ENCODE assay signal across 1 cellular context in the genomic region with DNA sequence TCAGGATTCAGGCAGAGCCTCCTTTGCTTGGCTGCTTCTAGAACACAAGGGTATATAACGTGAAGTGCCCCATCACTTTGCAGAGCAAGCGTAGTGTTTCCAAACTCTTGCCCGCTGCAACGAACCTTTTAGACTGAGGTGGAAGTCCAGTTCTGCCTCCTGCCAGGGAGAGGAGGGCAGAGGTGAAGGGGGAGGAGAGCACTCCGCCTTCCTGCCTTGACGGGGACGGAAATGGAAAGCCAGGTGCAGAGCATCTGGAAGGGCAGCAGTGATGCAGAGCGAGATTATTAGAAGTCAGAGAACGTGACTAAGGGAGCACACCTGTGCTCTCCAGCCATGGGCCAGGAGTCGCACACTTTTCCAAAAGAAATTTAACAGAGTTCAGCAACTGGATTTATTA.
A peak's percentile ranks its signal among the peaks of the same experiment; 100 is the strongest.
TF ChIP-seq lines count a peak whose summit lies in the region.

No MANE protein-coding gene starts in this region.

TF ChIP-seq in HepG2, 621 proteins besides CTCF, POLR2A, EP300 and RAD21 (continued from another document):
- no peak for TF ChIP-seq ZNF724P (CRISPR knock-in tag; IDR thresholded peaks at IDR 0.05; ENCODE audit: borderline replicate concordance)
- TF ChIP-seq ZKSCAN5 (CRISPR knock-in tag; IDR thresholded peaks at IDR 0.05), result no peak
- peak; percentile 71 for TF ChIP-seq SALL1 (CRISPR knock-in tag; IDR thresholded peaks at IDR 0.05)
- TF ChIP-seq, protein P1, sequence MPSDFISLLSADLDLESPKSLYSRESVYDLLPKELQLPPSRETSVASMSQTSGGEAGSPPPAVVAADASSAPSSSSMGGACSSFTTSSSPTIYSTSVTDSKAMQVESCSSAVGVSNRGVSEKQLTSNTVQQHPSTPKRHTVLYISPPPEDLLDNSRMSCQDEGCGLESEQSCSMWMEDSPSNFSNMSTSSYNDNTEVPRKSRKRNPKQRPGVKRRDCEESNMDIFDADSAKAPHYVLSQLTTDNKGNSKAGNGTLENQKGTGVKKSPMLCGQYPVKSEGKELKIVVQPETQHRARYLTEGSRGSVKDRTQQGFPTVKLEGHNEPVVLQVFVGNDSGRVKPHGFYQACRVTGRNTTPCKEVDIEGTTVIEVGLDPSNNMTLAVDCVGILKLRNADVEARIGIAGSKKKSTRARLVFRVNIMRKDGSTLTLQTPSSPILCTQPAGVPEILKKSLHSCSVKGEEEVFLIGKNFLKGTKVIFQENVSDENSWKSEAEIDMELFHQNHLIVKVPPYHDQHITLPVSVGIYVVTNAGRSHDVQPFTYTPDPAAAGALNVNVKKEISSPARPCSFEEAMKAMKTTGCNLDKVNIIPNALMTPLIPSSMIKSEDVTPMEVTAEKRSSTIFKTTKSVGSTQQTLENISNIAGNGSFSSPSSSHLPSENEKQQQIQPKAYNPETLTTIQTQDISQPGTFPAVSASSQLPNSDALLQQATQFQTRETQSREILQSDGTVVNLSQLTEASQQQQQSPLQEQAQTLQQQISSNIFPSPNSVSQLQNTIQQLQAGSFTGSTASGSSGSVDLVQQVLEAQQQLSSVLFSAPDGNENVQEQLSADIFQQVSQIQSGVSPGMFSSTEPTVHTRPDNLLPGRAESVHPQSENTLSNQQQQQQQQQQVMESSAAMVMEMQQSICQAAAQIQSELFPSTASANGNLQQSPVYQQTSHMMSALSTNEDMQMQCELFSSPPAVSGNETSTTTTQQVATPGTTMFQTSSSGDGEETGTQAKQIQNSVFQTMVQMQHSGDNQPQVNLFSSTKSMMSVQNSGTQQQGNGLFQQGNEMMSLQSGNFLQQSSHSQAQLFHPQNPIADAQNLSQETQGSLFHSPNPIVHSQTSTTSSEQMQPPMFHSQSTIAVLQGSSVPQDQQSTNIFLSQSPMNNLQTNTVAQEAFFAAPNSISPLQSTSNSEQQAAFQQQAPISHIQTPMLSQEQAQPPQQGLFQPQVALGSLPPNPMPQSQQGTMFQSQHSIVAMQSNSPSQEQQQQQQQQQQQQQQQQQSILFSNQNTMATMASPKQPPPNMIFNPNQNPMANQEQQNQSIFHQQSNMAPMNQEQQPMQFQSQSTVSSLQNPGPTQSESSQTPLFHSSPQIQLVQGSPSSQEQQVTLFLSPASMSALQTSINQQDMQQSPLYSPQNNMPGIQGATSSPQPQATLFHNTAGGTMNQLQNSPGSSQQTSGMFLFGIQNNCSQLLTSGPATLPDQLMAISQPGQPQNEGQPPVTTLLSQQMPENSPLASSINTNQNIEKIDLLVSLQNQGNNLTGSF (CRISPR knock-in tag; IDR thresholded peaks at IDR 0.05), result no peak
- peak; percentile 40; the same call in 1 of the 2 replicates for TF ChIP-seq MED1 (CRISPR knock-in tag; IDR thresholded peaks at IDR 0.05)
- peak; percentile 85 for TF ChIP-seq HNF4G (IDR thresholded peaks at IDR 0.05; ENCODE audit: borderline replicate concordance, low read depth, low read length)
- TF ChIP-seq HNF4G (CRISPR knock-in tag; IDR thresholded peaks at IDR 0.05; ENCODE audit: borderline replicate concordance, low read depth), result peak; percentile 61; the same call in 1 of the 2 replicates
- TF ChIP-seq ZFP1 (CRISPR knock-in tag; IDR thresholded peaks at IDR 0.05), result no peak
- 0 out of 2 replicates have a peak, but pooled peaks have one; percentile 30 for TF ChIP-seq ZBTB7B (CRISPR knock-in tag; IDR thresholded peaks at IDR 0.05)
- TF ChIP-seq, protein P2, sequence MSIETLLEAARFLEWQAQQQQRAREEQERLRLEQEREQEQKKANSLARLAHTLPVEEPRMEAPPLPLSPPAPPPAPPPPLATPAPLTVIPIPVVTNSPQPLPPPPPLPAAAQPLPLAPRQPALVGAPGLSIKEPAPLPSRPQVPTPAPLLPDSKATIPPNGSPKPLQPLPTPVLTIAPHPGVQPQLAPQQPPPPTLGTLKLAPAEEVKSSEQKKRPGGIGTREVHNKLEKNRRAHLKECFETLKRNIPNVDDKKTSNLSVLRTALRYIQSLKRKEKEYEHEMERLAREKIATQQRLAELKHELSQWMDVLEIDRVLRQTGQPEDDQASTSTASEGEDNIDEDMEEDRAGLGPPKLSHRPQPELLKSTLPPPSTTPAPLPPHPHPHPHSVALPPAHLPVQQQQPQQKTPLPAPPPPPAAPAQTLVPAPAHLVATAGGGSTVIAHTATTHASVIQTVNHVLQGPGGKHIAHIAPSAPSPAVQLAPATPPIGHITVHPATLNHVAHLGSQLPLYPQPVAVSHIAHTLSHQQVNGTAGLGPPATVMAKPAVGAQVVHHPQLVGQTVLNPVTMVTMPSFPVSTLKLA (IDR thresholded peaks at IDR 0.05), result no peak
- peak; percentile 99 for TF ChIP-seq ZBTB38 (CRISPR knock-in tag; IDR thresholded peaks at IDR 0.05)
- peak; percentile 7 for TF ChIP-seq TEAD3 (CRISPR knock-in tag; optimal IDR thresholded peaks at IDR 0.05; ENCODE audit: borderline replicate concordance)
- TF ChIP-seq SAP130 (CRISPR knock-in tag; IDR thresholded peaks at IDR 0.05; ENCODE audit: low read depth), result peak; percentile 28; the same call in 1 of the 2 replicates
- TF ChIP-seq HOXA3 (CRISPR knock-in tag; IDR thresholded peaks at IDR 0.05), result peak; percentile 77
- TF ChIP-seq ZBTB42 (CRISPR knock-in tag; IDR thresholded peaks at IDR 0.05), result peak; percentile 97
- no peak for TF ChIP-seq ZSCAN12 (CRISPR knock-in tag; IDR thresholded peaks at IDR 0.05)
- peak; percentile 41; the same call in 1 of the 2 replicates for TF ChIP-seq DPF2 (CRISPR knock-in tag; IDR thresholded peaks at IDR 0.05; ENCODE audit: borderline replicate concordance, low read depth)
- TF ChIP-seq ZNF788 (CRISPR knock-in tag; IDR thresholded peaks at IDR 0.05; ENCODE audit: borderline replicate concordance), result peak; percentile 33; the same call in 1 of the 2 replicates
- TF ChIP-seq DMAP1 (CRISPR knock-in tag; IDR thresholded peaks at IDR 0.05), result no peak
- no peak for TF ChIP-seq RBAK (CRISPR knock-in tag; IDR thresholded peaks at IDR 0.05)
- peak; percentile 28; the same call in 1 of the 2 replicates for TF ChIP-seq BCL6 (CRISPR knock-in tag; IDR thresholded peaks at IDR 0.05)
- TF ChIP-seq ESRRA (CRISPR knock-in tag; IDR thresholded peaks at IDR 0.05; ENCODE audit: low read depth), result peak; percentile 68; the same call in 1 of the 2 replicates
- no peak for TF ChIP-seq FOXK2 (IDR thresholded peaks at IDR 0.05)
- no peak for TF ChIP-seq DR1 (CRISPR knock-in tag; IDR thresholded peaks at IDR 0.05)
- no peak for TF ChIP-seq NFATC3 (CRISPR knock-in tag; IDR thresholded peaks at IDR 0.05)
- peak; percentile 62; the same call in 1 of the 2 replicates for TF ChIP-seq KMT2A (CRISPR knock-in tag; IDR thresholded peaks at IDR 0.05)
- TF ChIP-seq, protein P3, sequence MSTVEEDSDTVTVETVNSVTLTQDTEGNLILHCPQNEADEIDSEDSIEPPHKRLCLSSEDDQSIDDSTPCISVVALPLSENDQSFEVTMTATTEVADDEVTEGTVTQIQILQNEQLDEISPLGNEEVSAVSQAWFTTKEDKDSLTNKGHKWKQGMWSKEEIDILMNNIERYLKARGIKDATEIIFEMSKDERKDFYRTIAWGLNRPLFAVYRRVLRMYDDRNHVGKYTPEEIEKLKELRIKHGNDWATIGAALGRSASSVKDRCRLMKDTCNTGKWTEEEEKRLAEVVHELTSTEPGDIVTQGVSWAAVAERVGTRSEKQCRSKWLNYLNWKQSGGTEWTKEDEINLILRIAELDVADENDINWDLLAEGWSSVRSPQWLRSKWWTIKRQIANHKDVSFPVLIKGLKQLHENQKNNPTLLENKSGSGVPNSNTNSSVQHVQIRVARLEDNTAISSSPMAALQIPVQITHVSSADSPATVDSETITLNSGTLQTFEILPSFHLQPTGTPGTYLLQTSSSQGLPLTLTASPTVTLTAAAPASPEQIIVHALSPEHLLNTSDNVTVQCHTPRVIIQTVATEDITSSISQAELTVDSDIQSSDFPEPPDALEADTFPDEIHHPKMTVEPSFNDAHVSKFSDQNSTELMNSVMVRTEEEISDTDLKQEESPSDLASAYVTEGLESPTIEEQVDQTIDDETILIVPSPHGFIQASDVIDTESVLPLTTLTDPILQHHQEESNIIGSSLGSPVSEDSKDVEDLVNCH (CRISPR knock-in tag; IDR thresholded peaks at IDR 0.05), result 0 out of 2 replicates have a peak, but pooled peaks have one; percentile 35
- peak; percentile 24; the same call in 1 of the 2 replicates for TF ChIP-seq CREM (IDR thresholded peaks at IDR 0.05)
- TF ChIP-seq CREM (CRISPR knock-in tag; IDR thresholded peaks at IDR 0.05), result no peak
- TF ChIP-seq, protein P4, sequence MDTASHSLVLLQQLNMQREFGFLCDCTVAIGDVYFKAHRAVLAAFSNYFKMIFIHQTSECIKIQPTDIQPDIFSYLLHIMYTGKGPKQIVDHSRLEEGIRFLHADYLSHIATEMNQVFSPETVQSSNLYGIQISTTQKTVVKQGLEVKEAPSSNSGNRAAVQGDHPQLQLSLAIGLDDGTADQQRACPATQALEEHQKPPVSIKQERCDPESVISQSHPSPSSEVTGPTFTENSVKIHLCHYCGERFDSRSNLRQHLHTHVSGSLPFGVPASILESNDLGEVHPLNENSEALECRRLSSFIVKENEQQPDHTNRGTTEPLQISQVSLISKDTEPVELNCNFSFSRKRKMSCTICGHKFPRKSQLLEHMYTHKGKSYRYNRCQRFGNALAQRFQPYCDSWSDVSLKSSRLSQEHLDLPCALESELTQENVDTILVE (CRISPR knock-in tag; IDR thresholded peaks at IDR 0.05), result no peak
- TF ChIP-seq NFIC (IDR thresholded peaks at IDR 0.05; ENCODE audit: low read length), result 0 out of 2 replicates have a peak, but pooled peaks have one; percentile 13
- TF ChIP-seq, protein P5, sequence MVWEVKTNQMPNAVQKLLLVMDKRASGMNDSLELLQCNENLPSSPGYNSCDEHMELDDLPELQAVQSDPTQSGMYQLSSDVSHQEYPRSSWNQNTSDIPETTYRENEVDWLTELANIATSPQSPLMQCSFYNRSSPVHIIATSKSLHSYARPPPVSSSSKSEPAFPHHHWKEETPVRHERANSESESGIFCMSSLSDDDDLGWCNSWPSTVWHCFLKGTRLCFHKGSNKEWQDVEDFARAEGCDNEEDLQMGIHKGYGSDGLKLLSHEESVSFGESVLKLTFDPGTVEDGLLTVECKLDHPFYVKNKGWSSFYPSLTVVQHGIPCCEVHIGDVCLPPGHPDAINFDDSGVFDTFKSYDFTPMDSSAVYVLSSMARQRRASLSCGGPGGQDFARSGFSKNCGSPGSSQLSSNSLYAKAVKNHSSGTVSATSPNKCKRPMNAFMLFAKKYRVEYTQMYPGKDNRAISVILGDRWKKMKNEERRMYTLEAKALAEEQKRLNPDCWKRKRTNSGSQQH (CRISPR knock-in tag; IDR thresholded peaks at IDR 0.05; ENCODE audit: low read depth), result 0 out of 2 replicates have a peak, but pooled peaks have one; percentile 29
- peak; percentile 79; the same call in 1 of the 2 replicates for TF ChIP-seq ZNF850 (CRISPR knock-in tag; conservative IDR thresholded peaks at IDR 0.05)
- no peak for TF ChIP-seq ZNF737 (CRISPR knock-in tag; IDR thresholded peaks at IDR 0.05; ENCODE audit: borderline replicate concordance)
- TF ChIP-seq KDM2A (CRISPR knock-in tag; IDR thresholded peaks at IDR 0.05; ENCODE audit: borderline replicate concordance, low read depth), result 0 out of 2 replicates have a peak, but pooled peaks have one; percentile 17
- peak; percentile 86 for TF ChIP-seq ZNF263 (CRISPR knock-in tag; IDR thresholded peaks at IDR 0.05)
TF ChIP-seq in HepG2: peak in this region for 91.
